ENCODE assay signal across 8 cellular contexts in genomic region chr19:2274937-2275535, GRCh38. TPM values are rescaled to one million over a fixed set of nuclear protein-coding genes. Genes with fewer than 3 reads are reported as not detected.
DNase-seq lines count a peak whose midpoint lies in the region; ATAC-seq and TF ChIP-seq lines count a peak whose summit lies in the region.

No MANE protein-coding gene starts in this region.

- H3K27ac ChIP-seq in colonic mucosa, result peak overlapping the region; percentile 50

- H3K9ac ChIP-seq in colonic mucosa (ENCODE audit: low read depth in 2 of 2, low read length in 2 of 2), result peak overlapping the region in 1 of 2 donors; percentile 68

- H3K4me3 ChIP-seq in colonic mucosa, result no peak overlapping the region

- no peaks in the 10 kb centered on the region for H3K27me3 ChIP-seq in colonic mucosa

- ATAC-seq in SK-N-SH treated with all-trans-retinoic acid at 6 μM for 48 hours (peak; percentile 59), left lobe of liver (peak; percentile 37), HG03039 (IDR thresholded peaks at IDR 0.05; ENCODE audit: unreplicated experiment) (no peak)

- DNase-seq in NCI-H1417 (lab: John Stamatoyannopoulos, UW), result peak; percentile 52 to 81 (median 76)
- DNase-seq in NCI-H1417 treated with DMSO at 0.1 percent for 48 hours (lab: John Stamatoyannopoulos, UW), result no peak
- peak; percentile 79 for DNase-seq in HuH-7 (ENCODE audit: low spot score)
- DNase-seq in colonic mucosa, result peak; percentile 85
- no peak for DNase-seq in left lobe of liver (ENCODE audit: low spot score)
- peak; percentile 83 for DNase-seq in superior temporal gyrus (ENCODE audit: extremely low spot score)

- no peaks in the 10 kb centered on the region for H3K36me3 ChIP-seq in colonic mucosa

- peaks cover 40% of the 10 kb centered on the region for H3K4me1 ChIP-seq in colonic mucosa

- H3K9me3 ChIP-seq in colonic mucosa, result no peaks in the 10 kb centered on the region

- intact Hi-C loops in colonic mucosa (cut with DNase I), result loop anchor here (2.0 to 5.0 kb wide), 3 partner anchors 38 to 116 kb away; partner anchors contain the start of genes PLEKHJ1 and SF3A2

- TF ChIP-seq CTCF in colonic mucosa (IDR thresholded peaks at IDR 0.05), result peak; percentile 35

TF ChIP-seq in SK-N-SH treated with all-trans-retinoic acid at 6 μM for 48 hours, 23 proteins besides CTCF, POLR2A, EP300 and RAD21:
- TF ChIP-seq TSHZ2 (CRISPR knock-in tag; IDR thresholded peaks at IDR 0.05), result no peak
- no peak for TF ChIP-seq ZNF565 (CRISPR knock-in tag; conservative IDR thresholded peaks at IDR 0.05; ENCODE audit: low read depth)
- TF ChIP-seq SNAI2 (CRISPR knock-in tag; IDR thresholded peaks at IDR 0.05), result no peak
- TF ChIP-seq, protein P1, sequence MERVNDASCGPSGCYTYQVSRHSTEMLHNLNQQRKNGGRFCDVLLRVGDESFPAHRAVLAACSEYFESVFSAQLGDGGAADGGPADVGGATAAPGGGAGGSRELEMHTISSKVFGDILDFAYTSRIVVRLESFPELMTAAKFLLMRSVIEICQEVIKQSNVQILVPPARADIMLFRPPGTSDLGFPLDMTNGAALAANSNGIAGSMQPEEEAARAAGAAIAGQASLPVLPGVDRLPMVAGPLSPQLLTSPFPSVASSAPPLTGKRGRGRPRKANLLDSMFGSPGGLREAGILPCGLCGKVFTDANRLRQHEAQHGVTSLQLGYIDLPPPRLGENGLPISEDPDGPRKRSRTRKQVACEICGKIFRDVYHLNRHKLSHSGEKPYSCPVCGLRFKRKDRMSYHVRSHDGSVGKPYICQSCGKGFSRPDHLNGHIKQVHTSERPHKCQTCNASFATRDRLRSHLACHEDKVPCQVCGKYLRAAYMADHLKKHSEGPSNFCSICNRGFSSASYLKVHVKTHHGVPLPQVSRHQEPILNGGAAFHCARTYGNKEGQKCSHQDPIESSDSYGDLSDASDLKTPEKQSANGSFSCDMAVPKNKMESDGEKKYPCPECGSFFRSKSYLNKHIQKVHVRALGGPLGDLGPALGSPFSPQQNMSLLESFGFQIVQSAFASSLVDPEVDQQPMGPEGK (CRISPR knock-in tag; IDR thresholded peaks at IDR 0.05; ENCODE audit: borderline replicate concordance), result no peak
- TF ChIP-seq ZC3H10 (CRISPR knock-in tag; IDR thresholded peaks at IDR 0.05), result no peak
- no peak for TF ChIP-seq ARNTL (CRISPR knock-in tag; IDR thresholded peaks at IDR 0.05; ENCODE audit: borderline replicate concordance, low read depth)
- no peak for TF ChIP-seq CREB5 (CRISPR knock-in tag; IDR thresholded peaks at IDR 0.05; ENCODE audit: low read depth)
- no peak for TF ChIP-seq ESRRG (CRISPR knock-in tag; IDR thresholded peaks at IDR 0.05)
- TF ChIP-seq CSDC2 (CRISPR knock-in tag; IDR thresholded peaks at IDR 0.05), result no peak
- TF ChIP-seq PPARA (CRISPR knock-in tag; IDR thresholded peaks at IDR 0.05; ENCODE audit: borderline replicate concordance), result no peak
- no peak for TF ChIP-seq ZFP30 (CRISPR knock-in tag; IDR thresholded peaks at IDR 0.05)
- no peak for TF ChIP-seq GLIS3 (CRISPR knock-in tag; IDR thresholded peaks at IDR 0.05)
- TF ChIP-seq OSR1 (CRISPR knock-in tag; IDR thresholded peaks at IDR 0.05), result no peak
- TF ChIP-seq, protein P2, sequence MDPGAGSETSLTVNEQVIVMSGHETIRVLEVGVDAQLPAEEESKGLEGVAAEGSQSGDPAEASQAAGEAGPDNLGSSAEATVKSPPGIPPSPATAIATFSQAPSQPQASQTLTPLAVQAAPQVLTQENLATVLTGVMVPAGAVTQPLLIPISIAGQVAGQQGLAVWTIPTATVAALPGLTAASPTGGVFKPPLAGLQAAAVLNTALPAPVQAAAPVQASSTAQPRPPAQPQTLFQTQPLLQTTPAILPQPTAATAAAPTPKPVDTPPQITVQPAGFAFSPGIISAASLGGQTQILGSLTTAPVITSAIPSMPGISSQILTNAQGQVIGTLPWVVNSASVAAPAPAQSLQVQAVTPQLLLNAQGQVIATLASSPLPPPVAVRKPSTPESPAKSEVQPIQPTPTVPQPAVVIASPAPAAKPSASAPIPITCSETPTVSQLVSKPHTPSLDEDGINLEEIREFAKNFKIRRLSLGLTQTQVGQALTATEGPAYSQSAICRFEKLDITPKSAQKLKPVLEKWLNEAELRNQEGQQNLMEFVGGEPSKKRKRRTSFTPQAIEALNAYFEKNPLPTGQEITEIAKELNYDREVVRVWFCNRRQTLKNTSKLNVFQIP (CRISPR knock-in tag; IDR thresholded peaks at IDR 0.05; ENCODE audit: borderline replicate concordance, low read depth), result no peak
- TF ChIP-seq, protein P3, sequence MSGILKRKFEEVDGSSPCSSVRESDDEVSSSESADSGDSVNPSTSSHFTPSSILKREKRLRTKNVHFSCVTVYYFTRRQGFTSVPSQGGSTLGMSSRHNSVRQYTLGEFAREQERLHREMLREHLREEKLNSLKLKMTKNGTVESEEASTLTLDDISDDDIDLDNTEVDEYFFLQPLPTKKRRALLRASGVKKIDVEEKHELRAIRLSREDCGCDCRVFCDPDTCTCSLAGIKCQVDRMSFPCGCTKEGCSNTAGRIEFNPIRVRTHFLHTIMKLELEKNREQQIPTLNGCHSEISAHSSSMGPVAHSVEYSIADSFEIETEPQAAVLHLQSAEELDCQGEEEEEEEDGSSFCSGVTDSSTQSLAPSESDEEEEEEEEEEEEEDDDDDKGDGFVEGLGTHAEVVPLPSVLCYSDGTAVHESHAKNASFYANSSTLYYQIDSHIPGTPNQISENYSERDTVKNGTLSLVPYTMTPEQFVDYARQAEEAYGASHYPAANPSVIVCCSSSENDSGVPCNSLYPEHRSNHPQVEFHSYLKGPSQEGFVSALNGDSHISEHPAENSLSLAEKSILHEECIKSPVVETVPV (CRISPR knock-in tag; IDR thresholded peaks at IDR 0.05), result no peak
TF ChIP-seq in SK-N-SH treated with all-trans-retinoic acid at 6 μM for 48 hours: peak in this region for 0.

RNA-seq across cellular contexts. Expression of gene PEAK3, which starts 6.9 kb away (rescaled TPM):
- under 1 TPM; 0.29 to 0.72 TPM for total RNA-seq in colonic mucosa
- total RNA-seq in left lobe of liver, result 0.28 TPM

RNA-seq across cellular contexts. Expression of gene JSRP1, which starts 18.8 kb away (rescaled TPM):
- total RNA-seq in colonic mucosa, result 1 to 10 TPM in 1 of 2 donors, under 1 TPM in 1; 0.64 to 1.3 TPM
- total RNA-seq in left lobe of liver, result 0.18 TPM

RNA-seq across cellular contexts. Expression of gene AMH, which starts 25.9 kb away (rescaled TPM):
- 1 to 10 TPM in 1 of 2 donors, under 1 TPM in 1; 0.90 to 5.1 TPM for total RNA-seq in colonic mucosa
- 0.93 TPM for total RNA-seq in left lobe of liver

RNA-seq across cellular contexts. Expression of gene LINGO3, which starts 32.9 kb away (rescaled TPM):
- total RNA-seq in colonic mucosa (under 1 TPM in 1 of 2 donors, not detected in 1; 0.58 TPM), left lobe of liver (not detected)

RNA-seq across cellular contexts. Expression of gene SF3A2, which starts 38.4 kb away (rescaled TPM):
- total RNA-seq in colonic mucosa, result 10 to 100 TPM; 60.9 to 99.8 TPM
- 19.0 TPM for total RNA-seq in left lobe of liver

Comparison
In these comparisons a context has a peak if more than half of its experiments do, and no peak if none do; other contexts are left out.
1. DNase-seq: peak in NCI-H1417 (3 of 3), HuH-7 (single experiment), colonic mucosa (single experiment) and superior temporal gyrus (single experiment); none in NCI-H1417 treated with DMSO at 0.1 percent for 48 hours (single experiment) and left lobe of liver (single experiment).